In genomic region chr3:33438284-33438668, GRCh38 we compare ENCODE assay signal across 8 cellular contexts. TPM values are rescaled to one million over a fixed set of nuclear protein-coding genes. Genes with fewer than 3 reads are reported as not detected.
DNase-seq lines count a peak whose midpoint lies in the region; ATAC-seq, FAIRE-seq and TF ChIP-seq lines count a peak whose summit lies in the region.

No MANE protein-coding gene starts in this region.

- peaks cover 38% of the 10 kb centered on the region for H3F3A ChIP-seq in MM.1S (ENCODE audit: insufficient read depth, low read length)

- intact Hi-C loops in Calu3 (cut with micrococcal nuclease; ENCODE audit: unreplicated experiment) (loop anchor here (5.0 kb wide), 1 partner anchor 46 kb away; no protein-coding TSS in a partner anchor), left colon (cut with DNase I, micrococcal nuclease) (no loop called here)

- ATAC-seq in HG02588 (IDR thresholded peaks at IDR 0.05; ENCODE audit: unreplicated experiment) (no peak), left colon (no peak)

- no peaks in the 10 kb centered on the region for H3K27me3 ChIP-seq in MM.1S (replicated peaks; ENCODE audit: insufficient read depth, low read length)

- whole genome bisulfite sequencing in mesodermal cell (ENCODE audit: insufficient coverage in 2 of 2), 2 experiments = 0 to 6% methylated on average over 1 to 2 of the region's 4 CpGs

- H3K4me3 Mint-ChIP-seq in Calu3 (ENCODE audit: low read depth, unreplicated experiment) = peak overlapping the region; percentile 91

- peaks cover 6% of the 10 kb centered on the region for H4K20me1 ChIP-seq in MM.1S (ENCODE audit: insufficient read depth, low read length)

- peak overlapping the region; percentile 55 for H3K27ac Mint-ChIP-seq in Calu3 (ENCODE audit: unreplicated experiment)

- H3K4me1 Mint-ChIP-seq in Calu3 (ENCODE audit: low read depth, unreplicated experiment) = peaks cover 21% of the 10 kb centered on the region

- H3K36me3 ChIP-seq in MM.1S (replicated peaks; ENCODE audit: insufficient read depth, low read length) = 0 out of 2 replicates have a peak, but pooled peaks cover 3% of the 10 kb centered on the region
- H3K36me3 ChIP-seq in mesodermal cell (ENCODE audit: control insufficient read depth, insufficient read depth, low read length) = peaks cover 6% of the 10 kb centered on the region

- H3K4me1 ChIP-seq in MM.1S (ENCODE audit: low read length) (peaks cover 11% of the 10 kb centered on the region), mesodermal cell (ENCODE audit: control insufficient read depth, insufficient read depth, low read length, poor library complexity, severe bottlenecking) (peaks cover 4% of the 10 kb centered on the region)

- H3K27ac ChIP-seq in MM.1S (ENCODE audit: low read length) (peak overlapping the region; percentile 66; the same call in 1 of the 2 replicates), mesodermal cell (ENCODE audit: low read depth, low read length, severe bottlenecking) (peak overlapping the region; percentile 46)

- H3K27me3 Mint-ChIP-seq in Calu3 (ENCODE audit: unreplicated experiment) = no peaks in the 10 kb centered on the region

- H3K9ac ChIP-seq in MM.1S (ENCODE audit: low read length) = peak overlapping the region; percentile 86; the same call in 1 of the 2 replicates

- peaks cover 66% of the 10 kb centered on the region for H3K79me2 ChIP-seq in MM.1S (ENCODE audit: low read length)

- H3K9me3 ChIP-seq in MM.1S (replicated peaks; ENCODE audit: insufficient read depth, low read length) (no peaks in the 10 kb centered on the region), mesodermal cell (ENCODE audit: control insufficient read depth, low read length) (no peaks in the 10 kb centered on the region)

- CTCF ChIA-PET in Calu3 (lab: Charles Lee) = interaction anchor here (1.4 kb wide), 1 partner anchor 9 kb away, joined by 3 read pairs; no protein-coding TSS in a partner anchor

- H3K4me2 ChIP-seq in MM.1S (ENCODE audit: low read depth, low read length) = peak overlapping the region; percentile 74

- H3K9me3 Mint-ChIP-seq in Calu3 (ENCODE audit: low read depth, unreplicated experiment) = no peaks in the 10 kb centered on the region

- DNase-seq in Calu3 (no peak), MM.1S (peak; percentile 32), D721Med (ENCODE audit: insufficient read length, low spot score) (no peak), NCI-H2196 (lab: John Stamatoyannopoulos, UW; ENCODE audit: unreplicated experiment) (no peak), left colon (no peak)
- DNase-seq in central memory CD4-positive, alpha-beta T cell = peak; percentile 8

- H2AFZ ChIP-seq in MM.1S (ENCODE audit: low read length) = no peak overlapping the region

- peak overlapping the region; percentile 78 for H3K4me3 ChIP-seq in MM.1S (ENCODE audit: low read length)
- H3K4me3 ChIP-seq in mesodermal cell (ENCODE audit: extremely low read depth, insufficient read depth, low read length, poor library complexity, severe bottlenecking) = peak overlapping the region; percentile 96

- H3K36me3 Mint-ChIP-seq in Calu3 (ENCODE audit: insufficient read depth, unreplicated experiment) = peaks cover 41% of the 10 kb centered on the region

- FAIRE-seq in D721Med (lab: Jason Lieb, UNC) = no peak

- no TSS peak for BruUV-seq in Calu3 (replicated peaks; lab: Mats Ljungman, UMichigan)

- TF ChIP-seq CTCF in Calu3 (IDR thresholded peaks at IDR 0.05; ENCODE audit: unreplicated experiment) (no peak), MM.1S (IDR thresholded peaks at IDR 0.05; ENCODE audit: low read length) (no peak), D721Med (IDR thresholded peaks at IDR 0.05; ENCODE audit: insufficient read depth, missing control alignments) (no peak)

- no peaks in the 10 kb centered on the region for H3K9me2 ChIP-seq in MM.1S (replicated peaks; ENCODE audit: insufficient read depth, low read length)

RNA-seq across cellular contexts. Expression of gene UBP1, which starts 1.9 kb away (rescaled TPM):
- 68.3 and 72.4 TPM in 2 replicates for total RNA-seq in Calu3 (2022)
- polyA plus RNA-seq in mesodermal cell (2013, experiment 1 of 2) = 63.8 TPM
- 75.7 TPM for polyA plus RNA-seq in mesodermal cell (2013, experiment 2 of 2)
- 10 to 100 TPM; 56.5 to 66.8 TPM for total RNA-seq in left colon

Comparison
In these comparisons a context has a peak if more than half of its experiments do, and no peak if none do; other contexts are left out.
1. DNase-seq: peak in MM.1S (single experiment) and central memory CD4-positive, alpha-beta T cell (single experiment); none in Calu3 (single experiment), D721Med (single experiment), NCI-H2196 (single experiment) and left colon (0 of 2).